In genomic region chr3:100797921-100798491, GRCh38 we compare ENCODE assay signal across 14 cellular contexts.
DNase-seq lines count a peak whose midpoint lies in the region; TF ChIP-seq lines count a peak whose summit lies in the region.
"Had no signal": no experiment of that assay in that cellular context is flagged by ENCODE, and none has a peak within 500 bp of the region (broad histone marks: within the 10 kb centered on the region; RNA-seq: fewer than 3 reads in every experiment).

No MANE protein-coding gene starts in this region.

- peaks cover 6% of the 10 kb centered on the region for H3K4me1 ChIP-seq in GM23248 (ENCODE audit: insufficient read depth)
- H3K4me1 ChIP-seq in SJCRH30: peaks cover 22% of the 10 kb centered on the region

- no peak overlapping the region for H3K4me2 ChIP-seq in GM23248 (ENCODE audit: unreplicated experiment)

- no peak overlapping the region for H3K4me3 ChIP-seq in GM23248
- H3K4me3 ChIP-seq in SJCRH30: no peak overlapping the region
- no peak overlapping the region for H3K4me3 ChIP-seq in fibroblast of the aortic adventitia (ENCODE audit: low read depth, low read length)
- H3K4me3 ChIP-seq in dorsolateral prefrontal cortex: no peak overlapping the region

- WGBS in GM23248 (ENCODE audit: low coverage in 1 of 2, low lambda C conversion rate in 2 of 2, missing lambda C conversion rate in 2 of 2), 2 experiments: 73 to 74% methylated on average over 3 of the region's 3 CpGs

- DNase-seq in GM23248: no peak
- DNase-seq in SJCRH30: peak in 1 of 2 experiments; percentile 71
- DNase-seq in fibroblast of the aortic adventitia (ENCODE audit: low read depth): peak; percentile 18
- no peak for DNase-seq in dorsolateral prefrontal cortex
- no peak for DNase-seq in SKM-1 (lab: John Stamatoyannopoulos, UW; ENCODE audit: unreplicated experiment)
- no peak for DNase-seq in nucleus accumbens (lab: John Stamatoyannopoulos, UW)
- no peak for DNase-seq in activated CD4-positive, alpha-beta T cell treated with anti-CD3 and anti-CD28 coated beads, Interleukin-2, amount 50 U/mL, for 1 hour
- DNase-seq: C1 segment of cervical spinal cord, H7, NCI-H1048, NCI-H146, NCI-H2081 treated with DMSO at 0.1 percent for 48 hours, NCI-H226, NCI-H526 had no signal

- H3K9me3 ChIP-seq in GM23248 (ENCODE audit: low read depth): no peaks in the 10 kb centered on the region
- no peaks in the 10 kb centered on the region; the same call in 1 of the 2 replicates for H3K9me3 ChIP-seq in SJCRH30 (replicated peaks)

- no peaks in the 10 kb centered on the region for H4K20me1 ChIP-seq in GM23248 (ENCODE audit: insufficient read depth)

- H3K79me2 ChIP-seq in GM23248 (ENCODE audit: insufficient read depth): no peaks in the 10 kb centered on the region

- no peak overlapping the region for H3K9ac ChIP-seq in GM23248

- no peak overlapping the region for H3K27ac ChIP-seq in GM23248
- H3K27ac ChIP-seq in SJCRH30: peak overlapping the region; percentile 39
- no peak overlapping the region for H3K27ac ChIP-seq in dorsolateral prefrontal cortex

- H3K36me3 ChIP-seq in GM23248 (ENCODE audit: low read depth) (no peaks in the 10 kb centered on the region), SJCRH30 (no peaks in the 10 kb centered on the region)

- H3F3A ChIP-seq in GM23248 (ENCODE audit: insufficient read depth): peaks cover 12% of the 10 kb centered on the region; the same call in 1 of the 2 replicates

- no peaks in the 10 kb centered on the region for H3K9me2 ChIP-seq in GM23248 (ENCODE audit: insufficient read depth)

- in situ Hi-C loops in GM23248 (cut with MboI): no loop called here

- intact Hi-C loops in dorsolateral prefrontal cortex (cut with DNase I): no loop called here

- H3K27me3 ChIP-seq in GM23248 (replicated peaks; ENCODE audit: insufficient read depth) (no peaks in the 10 kb centered on the region), SJCRH30 (no peaks in the 10 kb centered on the region), dorsolateral prefrontal cortex (no peaks in the 10 kb centered on the region)

- TF ChIP-seq CTCF in fibroblast of the aortic adventitia (IDR thresholded peaks at IDR 0.05; ENCODE audit: insufficient read depth, low read length) (no peak), dorsolateral prefrontal cortex (IDR thresholded peaks at IDR 0.05 in 54 of 56, conservative IDR thresholded peaks at IDR 0.05 in 2 of 56; ENCODE audit: low read depth in 1 of 56, partially characterized antibody in 56 of 56) (no peak)

- H2AFZ ChIP-seq in GM23248: 0 out of 2 replicates have a peak overlapping the region, but pooled peaks have one; percentile 0
